In the genomic region with DNA sequence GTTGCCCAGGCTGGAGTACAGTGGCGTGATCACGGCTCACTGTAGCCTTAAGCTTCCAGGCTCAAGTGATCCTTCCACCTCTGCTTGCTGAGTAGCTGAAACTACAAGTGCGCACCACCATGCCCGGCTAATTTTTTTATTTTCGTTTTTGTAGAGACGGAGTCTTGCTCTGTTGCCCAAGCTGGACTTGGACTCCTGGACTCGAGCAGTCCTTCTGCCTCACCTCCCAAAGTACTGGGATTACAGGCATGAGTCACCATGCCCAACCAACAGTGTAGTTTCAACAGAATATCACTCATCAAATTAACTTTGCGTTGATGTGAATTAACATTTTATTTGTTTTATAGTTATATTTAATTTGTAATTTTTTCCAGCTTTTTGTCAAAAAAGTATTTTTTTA, we compare ENCODE assay signal across 30 cellular contexts.
"Had no signal": no experiment of that assay in that cellular context is flagged by ENCODE, and none has a peak within 500 bp of the region (broad histone marks: within the 10 kb centered on the region; RNA-seq: fewer than 3 reads in every experiment).

No MANE protein-coding gene starts in this region.

- H3K9me2 ChIP-seq: SK-N-SH had no signal

- H3K4me3 ChIP-seq: adrenal gland, MG63, SJCRH30 had no signal

- DNase-seq: activated CD4-positive, alpha-beta memory T cell treated with anti-CD3 and anti-CD28 coated beads, Interleukin-2, amount 10 ng/mL, durations not matched to agents 7 days and 5 days; activated CD4-positive, alpha-beta T cell treated with anti-CD3 and anti-CD28 coated beads for 36 hours; activated CD4-positive, alpha-beta T cell treated with anti-CD3 and anti-CD28 coated beads, Interleukin-2, amount 50 U/mL, for 1 hour; activated CD8-positive, alpha-beta memory T cell treated with anti-CD3 and anti-CD28 coated beads, Interleukin-2, amount 50 U/mL, for 4 hours; activated naive CD4-positive, alpha-beta T cell treated with anti-CD3 and anti-CD28 coated beads, Interleukin-2, amount 50 U/mL, for 16 hours; activated naive CD8-positive, alpha-beta T cell treated with anti-CD3 and anti-CD28 coated beads, Interleukin-2, amount 10 ng/mL, durations not matched to agents 7 days and 5 days; adrenal gland; aorta; central memory CD4-positive, alpha-beta T cell; KG1; MG63; MV-4-11; NCI-H1092 treated with DMSO at 0.1 percent for 48 hours; NCI-H1417 treated with DMSO at 0.1 percent for 48 hours; NCI-H1694; NCI-H2029; NCI-H2107; NCI-H2171 treated with DMSO at 0.1 percent for 48 hours; NCI-H345; NCI-H510A; NCI-H526 treated with DMSO at 0.1 percent for 48 hours; NCI-H82; Right ventricle myocardium superior; SJCRH30; SK-N-SH; T-helper 1 cell; WERI-Rb-1 had no signal

- H3K27ac ChIP-seq: adrenal gland, RWPE1, SJCRH30, WERI-Rb-1 had no signal

- H3K4me1 ChIP-seq: adrenal gland, SJCRH30 had no signal

- H3K36me3 ChIP-seq: adrenal gland had no signal

- H3K9ac ChIP-seq: SK-N-SH had no signal

- FAIRE-seq: bronchial epithelial cell had no signal

- H3K27me3 ChIP-seq: adrenal gland, MG63, SJCRH30 had no signal

- H3K9me3 ChIP-seq: adrenal gland, MG63, SJCRH30, SK-N-SH had no signal

- ATAC-seq: activated CD4-positive, alpha-beta T cell treated with anti-CD3 and anti-CD28 coated beads for 36 hours; Panc1 had no signal

- H3K4me2 ChIP-seq: SK-N-SH had no signal
